ENCODE assay signal across 1 cellular context in genomic region chr17:41772586-41773189, GRCh38.
A peak's percentile ranks its signal among the peaks of the same experiment; 100 is the strongest.
TF ChIP-seq lines count a peak whose summit lies in the region.

No MANE protein-coding gene starts in this region.

TF ChIP-seq in HepG2, 621 proteins besides CTCF, POLR2A, EP300 and RAD21 (continued from another document and continues in another):
- TF ChIP-seq AHDC1 (CRISPR knock-in tag; IDR thresholded peaks at IDR 0.05; ENCODE audit: borderline replicate concordance) = no peak
- no peak for TF ChIP-seq NFYC (CRISPR knock-in tag; IDR thresholded peaks at IDR 0.05)
- 0 out of 2 replicates have a peak, but pooled peaks have one; percentile 8 for TF ChIP-seq HOXD1 (CRISPR knock-in tag; IDR thresholded peaks at IDR 0.05)
- no peak for TF ChIP-seq LBX2 (CRISPR knock-in tag; IDR thresholded peaks at IDR 0.05; ENCODE audit: borderline replicate concordance)
- TF ChIP-seq ESRRA (CRISPR knock-in tag; IDR thresholded peaks at IDR 0.05; ENCODE audit: low read depth) = peak; percentile 99
- TF ChIP-seq MZF1 (CRISPR knock-in tag; IDR thresholded peaks at IDR 0.05; ENCODE audit: borderline replicate concordance) = no peak
- TF ChIP-seq ZNF282 (IDR thresholded peaks at IDR 0.05; ENCODE audit: partially characterized antibody) = no peak
- no peak; the same call in 1 of the 2 replicates for TF ChIP-seq ZNF430 (CRISPR knock-in tag; IDR thresholded peaks at IDR 0.05)
- no peak for TF ChIP-seq GTF2F1 (IDR thresholded peaks at IDR 0.05; ENCODE audit: low read length)
- no peak for TF ChIP-seq ZNF75D (CRISPR knock-in tag; IDR thresholded peaks at IDR 0.05; ENCODE audit: borderline replicate concordance)
- TF ChIP-seq BORCS8-MEF2B (CRISPR knock-in tag; IDR thresholded peaks at IDR 0.05) = no peak; the same call in 1 of the 2 replicates
- no peak for TF ChIP-seq IKZF4 (CRISPR knock-in tag; IDR thresholded peaks at IDR 0.05; ENCODE audit: borderline replicate concordance, low read depth, not compliant biosample characterization)
- no peak for TF ChIP-seq TBX3 (IDR thresholded peaks at IDR 0.05; ENCODE audit: borderline replicate concordance)
- peak; percentile 15; the same call in 1 of the 2 replicates for TF ChIP-seq ZNF317 (CRISPR knock-in tag; IDR thresholded peaks at IDR 0.05)
- TF ChIP-seq ZNF879 (CRISPR knock-in tag; IDR thresholded peaks at IDR 0.05) = no peak
- TF ChIP-seq SOX13 (IDR thresholded peaks at IDR 0.05) = no peak; the same call in 1 of the 2 replicates
- TF ChIP-seq SOX13 (CRISPR knock-in tag; conservative IDR thresholded peaks at IDR 0.05 in 1 of 2, IDR thresholded peaks at IDR 0.05 in 1 of 2) = peak in 1 of 2 experiments; percentile 67; a peak in 2 of 4 replicates
- peak; percentile 19; the same call in 1 of the 2 replicates for TF ChIP-seq TFE3 (CRISPR knock-in tag; IDR thresholded peaks at IDR 0.05)
- TF ChIP-seq SPEN (CRISPR knock-in tag; IDR thresholded peaks at IDR 0.05; ENCODE audit: low read depth) = peak; percentile 69
- 0 out of 2 replicates have a peak, but pooled peaks have one; percentile 8 for TF ChIP-seq STAG1 (CRISPR knock-in tag; IDR thresholded peaks at IDR 0.05)
- TF ChIP-seq DR1 (CRISPR knock-in tag; IDR thresholded peaks at IDR 0.05) = no peak
- TF ChIP-seq ZNF552 (CRISPR knock-in tag; IDR thresholded peaks at IDR 0.05; ENCODE audit: borderline replicate concordance) = 0 out of 2 replicates have a peak, but pooled peaks have one; percentile 13
- peak; percentile 61; the same call in 1 of the 2 replicates for TF ChIP-seq SP5 (CRISPR knock-in tag; IDR thresholded peaks at IDR 0.05; ENCODE audit: borderline replicate concordance, low read depth)
- TF ChIP-seq ZNF101 (CRISPR knock-in tag; IDR thresholded peaks at IDR 0.05; ENCODE audit: borderline replicate concordance, low read depth) = 0 out of 2 replicates have a peak, but pooled peaks have one; percentile 47
- no peak for TF ChIP-seq ZNF468 (CRISPR knock-in tag; IDR thresholded peaks at IDR 0.05)
- TF ChIP-seq ZSCAN12 (CRISPR knock-in tag; IDR thresholded peaks at IDR 0.05) = no peak
- no peak; the same call in 1 of the 2 replicates for TF ChIP-seq SALL2 (CRISPR knock-in tag; IDR thresholded peaks at IDR 0.05)
- TF ChIP-seq FOXA1 (IDR thresholded peaks at IDR 0.05) = no peak
- TF ChIP-seq FOXA1 (CRISPR knock-in tag; IDR thresholded peaks at IDR 0.05) = no peak
- TF ChIP-seq KLF15 (CRISPR knock-in tag; IDR thresholded peaks at IDR 0.05; ENCODE audit: borderline replicate concordance) = no peak
- TF ChIP-seq GTF3A (CRISPR knock-in tag; conservative IDR thresholded peaks at IDR 0.05) = no peak
- no peak for TF ChIP-seq DDIT3 (CRISPR knock-in tag; IDR thresholded peaks at IDR 0.05)
- TF ChIP-seq ARID3A (IDR thresholded peaks at IDR 0.05; ENCODE audit: low read depth, low read length) = no peak
- no peak for TF ChIP-seq BCLAF1 (IDR thresholded peaks at IDR 0.05)
- peak; percentile 74; the same call in 1 of the 2 replicates for TF ChIP-seq CCDC6 (CRISPR knock-in tag; IDR thresholded peaks at IDR 0.05)
- TF ChIP-seq ZNF724P (CRISPR knock-in tag; IDR thresholded peaks at IDR 0.05; ENCODE audit: borderline replicate concordance) = peak; percentile 60; the same call in 1 of the 2 replicates
- no peak for TF ChIP-seq FOSL1 (CRISPR knock-in tag; IDR thresholded peaks at IDR 0.05; ENCODE audit: borderline replicate concordance)
- no peak for TF ChIP-seq HOXA7 (CRISPR knock-in tag; IDR thresholded peaks at IDR 0.05)
- no peak for TF ChIP-seq ZNF713 (CRISPR knock-in tag; IDR thresholded peaks at IDR 0.05)
- peak; percentile 76; the same call in 1 of the 2 replicates for TF ChIP-seq ELF4 (CRISPR knock-in tag; IDR thresholded peaks at IDR 0.05; ENCODE audit: borderline replicate concordance)
- no peak; the same call in 1 of the 2 replicates for TF ChIP-seq DMAP1 (CRISPR knock-in tag; IDR thresholded peaks at IDR 0.05)
- TF ChIP-seq HOMEZ (CRISPR knock-in tag; IDR thresholded peaks at IDR 0.05; ENCODE audit: low read depth) = peak; percentile 32; the same call in 1 of the 2 replicates
- no peak for TF ChIP-seq TRIM22 (IDR thresholded peaks at IDR 0.05)
- TF ChIP-seq ZBED4 (CRISPR knock-in tag; IDR thresholded peaks at IDR 0.05; ENCODE audit: borderline replicate concordance) = no peak; the same call in 1 of the 2 replicates
- TF ChIP-seq JUND (CRISPR knock-in tag; IDR thresholded peaks at IDR 0.05) = no peak
